ENCODE assay signal across 1 cellular context in the genomic region with DNA sequence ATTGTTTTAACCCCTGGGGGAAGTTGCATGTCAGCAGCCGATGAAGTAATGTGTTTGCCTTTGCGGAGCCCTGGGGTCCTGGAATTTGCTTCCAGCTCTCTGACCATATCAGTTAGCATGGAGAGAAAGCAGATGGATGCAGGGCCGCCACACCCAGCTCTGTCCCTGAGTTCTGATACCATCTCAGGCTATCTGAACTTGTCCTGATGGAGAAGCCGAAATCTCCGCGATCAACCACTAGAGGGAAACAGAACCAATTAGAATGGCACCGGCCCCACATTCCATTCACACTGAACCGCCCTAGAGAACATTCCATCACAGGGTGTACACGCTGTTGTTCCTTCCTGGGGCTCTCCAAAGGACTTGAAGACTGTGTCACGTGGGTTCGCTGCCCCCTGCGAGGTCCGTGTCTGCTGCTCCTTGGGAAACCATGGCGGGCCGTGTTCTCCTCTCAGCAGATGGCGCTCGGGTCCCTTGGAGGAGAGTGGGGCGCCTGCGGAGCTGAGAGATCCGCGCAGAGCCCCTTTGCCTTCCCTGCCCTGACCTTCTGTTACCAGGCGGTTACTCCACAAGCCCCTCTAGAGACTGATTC.
TF ChIP-seq lines count a peak whose summit lies in the region.

No MANE protein-coding gene starts in this region.

TF ChIP-seq in HepG2, 621 proteins besides CTCF, POLR2A, EP300 and RAD21 (continued from another document and continues in another):
- TF ChIP-seq, protein P1, sequence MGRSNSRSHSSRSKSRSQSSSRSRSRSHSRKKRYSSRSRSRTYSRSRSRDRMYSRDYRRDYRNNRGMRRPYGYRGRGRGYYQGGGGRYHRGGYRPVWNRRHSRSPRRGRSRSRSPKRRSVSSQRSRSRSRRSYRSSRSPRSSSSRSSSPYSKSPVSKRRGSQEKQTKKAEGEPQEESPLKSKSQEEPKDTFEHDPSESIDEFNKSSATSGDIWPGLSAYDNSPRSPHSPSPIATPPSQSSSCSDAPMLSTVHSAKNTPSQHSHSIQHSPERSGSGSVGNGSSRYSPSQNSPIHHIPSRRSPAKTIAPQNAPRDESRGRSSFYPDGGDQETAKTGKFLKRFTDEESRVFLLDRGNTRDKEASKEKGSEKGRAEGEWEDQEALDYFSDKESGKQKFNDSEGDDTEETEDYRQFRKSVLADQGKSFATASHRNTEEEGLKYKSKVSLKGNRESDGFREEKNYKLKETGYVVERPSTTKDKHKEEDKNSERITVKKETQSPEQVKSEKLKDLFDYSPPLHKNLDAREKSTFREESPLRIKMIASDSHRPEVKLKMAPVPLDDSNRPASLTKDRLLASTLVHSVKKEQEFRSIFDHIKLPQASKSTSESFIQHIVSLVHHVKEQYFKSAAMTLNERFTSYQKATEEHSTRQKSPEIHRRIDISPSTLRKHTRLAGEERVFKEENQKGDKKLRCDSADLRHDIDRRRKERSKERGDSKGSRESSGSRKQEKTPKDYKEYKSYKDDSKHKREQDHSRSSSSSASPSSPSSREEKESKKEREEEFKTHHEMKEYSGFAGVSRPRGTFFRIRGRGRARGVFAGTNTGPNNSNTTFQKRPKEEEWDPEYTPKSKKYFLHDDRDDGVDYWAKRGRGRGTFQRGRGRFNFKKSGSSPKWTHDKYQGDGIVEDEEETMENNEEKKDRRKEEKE (IDR thresholded peaks at IDR 0.05): no peak
- no peak for TF ChIP-seq ZNF451 (CRISPR knock-in tag; IDR thresholded peaks at IDR 0.05)
- no peak for TF ChIP-seq PAF1 (CRISPR knock-in tag; IDR thresholded peaks at IDR 0.05)
- no peak for TF ChIP-seq BRD4 (CRISPR knock-in tag; IDR thresholded peaks at IDR 0.05)
- TF ChIP-seq ZNF782 (CRISPR knock-in tag; IDR thresholded peaks at IDR 0.05; ENCODE audit: borderline replicate concordance): 0 out of 2 replicates have a peak, but pooled peaks have one; percentile 64
- no peak for TF ChIP-seq ETV5 (CRISPR knock-in tag; IDR thresholded peaks at IDR 0.05; ENCODE audit: borderline replicate concordance)
- 0 out of 2 replicates have a peak, but pooled peaks have one; percentile 22 for TF ChIP-seq ZSCAN9 (CRISPR knock-in tag; IDR thresholded peaks at IDR 0.05; ENCODE audit: borderline replicate concordance)
- TF ChIP-seq ZNF570 (CRISPR knock-in tag; IDR thresholded peaks at IDR 0.05; ENCODE audit: borderline replicate concordance): no peak
- TF ChIP-seq, protein P2, sequence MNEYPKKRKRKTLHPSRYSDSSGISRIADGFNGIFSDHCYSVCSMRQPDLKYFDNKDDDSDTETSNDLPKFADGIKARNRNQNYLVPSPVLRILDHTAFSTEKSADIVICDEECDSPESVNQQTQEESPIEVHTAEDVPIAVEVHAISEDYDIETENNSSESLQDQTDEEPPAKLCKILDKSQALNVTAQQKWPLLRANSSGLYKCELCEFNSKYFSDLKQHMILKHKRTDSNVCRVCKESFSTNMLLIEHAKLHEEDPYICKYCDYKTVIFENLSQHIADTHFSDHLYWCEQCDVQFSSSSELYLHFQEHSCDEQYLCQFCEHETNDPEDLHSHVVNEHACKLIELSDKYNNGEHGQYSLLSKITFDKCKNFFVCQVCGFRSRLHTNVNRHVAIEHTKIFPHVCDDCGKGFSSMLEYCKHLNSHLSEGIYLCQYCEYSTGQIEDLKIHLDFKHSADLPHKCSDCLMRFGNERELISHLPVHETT (CRISPR knock-in tag; conservative IDR thresholded peaks at IDR 0.05): no peak
- TF ChIP-seq ZNF691 (CRISPR knock-in tag; IDR thresholded peaks at IDR 0.05; ENCODE audit: borderline replicate concordance, low read depth): peak; percentile 38; the same call in 1 of the 2 replicates
- TF ChIP-seq, protein P3, sequence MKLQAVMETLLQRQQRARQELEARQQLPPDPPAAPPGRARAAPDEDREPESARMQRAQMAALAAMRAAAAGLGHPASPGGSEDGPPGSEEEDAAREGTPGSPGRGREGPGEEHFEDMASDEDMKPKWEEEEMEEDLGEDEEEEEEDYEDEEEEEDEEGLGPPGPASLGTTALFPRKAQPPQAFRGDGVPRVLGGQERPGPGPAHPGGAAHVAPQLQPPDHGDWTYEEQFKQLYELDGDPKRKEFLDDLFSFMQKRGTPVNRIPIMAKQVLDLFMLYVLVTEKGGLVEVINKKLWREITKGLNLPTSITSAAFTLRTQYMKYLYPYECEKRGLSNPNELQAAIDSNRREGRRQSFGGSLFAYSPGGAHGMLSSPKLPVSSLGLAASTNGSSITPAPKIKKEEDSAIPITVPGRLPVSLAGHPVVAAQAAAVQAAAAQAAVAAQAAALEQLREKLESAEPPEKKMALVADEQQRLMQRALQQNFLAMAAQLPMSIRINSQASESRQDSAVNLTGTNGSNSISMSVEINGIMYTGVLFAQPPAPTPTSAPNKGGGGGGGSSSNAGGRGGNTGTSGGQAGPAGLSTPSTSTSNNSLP (IDR thresholded peaks at IDR 0.05; ENCODE audit: low read depth, low read length): peak; percentile 88
- TF ChIP-seq GABPA (IDR thresholded peaks at IDR 0.05; ENCODE audit: low read depth, low read length): no peak
- TF ChIP-seq GABPA (CRISPR knock-in tag; IDR thresholded peaks at IDR 0.05; ENCODE audit: low read depth): no peak
- no peak for TF ChIP-seq SNAPC5 (CRISPR knock-in tag; IDR thresholded peaks at IDR 0.05; ENCODE audit: borderline replicate concordance)
- TF ChIP-seq, protein P4, sequence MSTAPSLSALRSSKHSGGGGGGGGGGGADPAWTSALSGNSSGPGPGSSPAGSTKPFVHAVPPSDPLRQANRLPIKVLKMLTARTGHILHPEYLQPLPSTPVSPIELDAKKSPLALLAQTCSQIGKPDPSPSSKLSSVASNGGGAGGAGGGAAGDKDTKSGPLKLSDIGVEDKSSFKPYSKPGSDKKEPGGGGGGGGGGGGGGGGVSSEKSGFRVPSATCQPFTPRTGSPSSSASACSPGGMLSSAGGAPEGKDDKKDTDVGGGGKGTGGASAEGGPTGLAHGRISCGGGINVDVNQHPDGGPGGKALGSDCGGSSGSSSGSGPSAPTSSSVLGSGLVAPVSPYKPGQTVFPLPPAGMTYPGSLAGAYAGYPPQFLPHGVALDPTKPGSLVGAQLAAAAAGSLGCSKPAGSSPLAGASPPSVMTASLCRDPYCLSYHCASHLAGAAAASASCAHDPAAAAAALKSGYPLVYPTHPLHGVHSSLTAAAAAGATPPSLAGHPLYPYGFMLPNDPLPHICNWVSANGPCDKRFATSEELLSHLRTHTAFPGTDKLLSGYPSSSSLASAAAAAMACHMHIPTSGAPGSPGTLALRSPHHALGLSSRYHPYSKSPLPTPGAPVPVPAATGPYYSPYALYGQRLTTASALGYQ (CRISPR knock-in tag; IDR thresholded peaks at IDR 0.05): no peak
- no peak for TF ChIP-seq FOXK1 (CRISPR knock-in tag; IDR thresholded peaks at IDR 0.05; ENCODE audit: borderline replicate concordance, low read depth)
- no peak for TF ChIP-seq ZMYM3 (CRISPR knock-in tag; IDR thresholded peaks at IDR 0.05)
- TF ChIP-seq, protein P5, sequence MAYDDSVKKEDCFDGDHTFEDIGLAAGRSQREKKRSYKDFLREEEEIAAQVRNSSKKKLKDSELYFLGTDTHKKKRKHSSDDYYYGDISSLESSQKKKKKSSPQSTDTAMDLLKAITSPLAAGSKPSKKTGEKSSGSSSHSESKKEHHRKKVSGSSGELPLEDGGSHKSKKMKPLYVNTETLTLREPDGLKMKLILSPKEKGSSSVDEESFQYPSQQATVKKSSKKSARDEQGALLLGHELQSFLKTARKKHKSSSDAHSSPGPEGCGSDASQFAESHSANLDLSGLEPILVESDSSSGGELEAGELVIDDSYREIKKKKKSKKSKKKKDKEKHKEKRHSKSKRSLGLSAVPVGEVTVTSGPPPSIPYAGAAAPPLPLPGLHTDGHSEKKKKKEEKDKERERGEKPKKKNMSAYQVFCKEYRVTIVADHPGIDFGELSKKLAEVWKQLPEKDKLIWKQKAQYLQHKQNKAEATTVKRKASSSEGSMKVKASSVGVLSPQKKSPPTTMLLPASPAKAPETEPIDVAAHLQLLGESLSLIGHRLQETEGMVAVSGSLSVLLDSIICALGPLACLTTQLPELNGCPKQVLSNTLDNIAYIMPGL (CRISPR knock-in tag; IDR thresholded peaks at IDR 0.05; ENCODE audit: borderline replicate concordance in 1 of 2, low read depth in 1 of 2): peak; percentile 69 to 72; a peak in 2 of 4 replicates
- TF ChIP-seq ZNF567 (CRISPR knock-in tag; IDR thresholded peaks at IDR 0.05; ENCODE audit: borderline replicate concordance): no peak
- no peak for TF ChIP-seq HHEX (CRISPR knock-in tag; IDR thresholded peaks at IDR 0.05)
- no peak for TF ChIP-seq ZNF563 (CRISPR knock-in tag; IDR thresholded peaks at IDR 0.05)
- TF ChIP-seq ZNF318 (CRISPR knock-in tag; IDR thresholded peaks at IDR 0.05): no peak
- TF ChIP-seq ZBTB34 (CRISPR knock-in tag; IDR thresholded peaks at IDR 0.05): no peak
- TF ChIP-seq, protein P6, sequence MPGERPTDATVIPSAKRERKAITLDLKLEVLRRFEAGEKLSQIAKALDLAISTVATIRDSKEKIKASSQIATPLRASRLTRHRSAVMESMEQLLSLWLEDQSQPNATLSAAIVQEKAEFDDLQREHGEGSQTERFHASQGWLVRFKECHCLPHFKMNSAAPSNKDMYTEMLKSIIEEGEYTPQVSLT (CRISPR knock-in tag; IDR thresholded peaks at IDR 0.05; ENCODE audit: borderline replicate concordance, low read depth): no peak
- no peak; the same call in 1 of the 2 replicates for TF ChIP-seq ZNF704 (CRISPR knock-in tag; IDR thresholded peaks at IDR 0.05; ENCODE audit: borderline replicate concordance)
- peak in 1 of 2 experiments; percentile 16; a peak in 1 of 4 replicates for TF ChIP-seq KLF16 (CRISPR knock-in tag; IDR thresholded peaks at IDR 0.05)
